In genomic region chr1:217205578-217205977, GRCh38 we compare ENCODE assay signal across 27 cellular contexts.
"Had no signal": no experiment of that assay in that cellular context is flagged by ENCODE, and none has a peak within 500 bp of the region (broad histone marks: within the 10 kb centered on the region; RNA-seq: fewer than 3 reads in every experiment).

No MANE protein-coding gene starts in this region.

- H3K4me1 ChIP-seq: stomach, suprapubic skin, testis, thyroid gland, tibial artery, tibial nerve, transverse colon, upper lobe of left lung, upper lobe of right lung, uterus, vagina had no signal

- H3K27ac ChIP-seq: stomach, suprapubic skin, testis, thoracic aorta, thyroid gland, tibial artery, tibial nerve, transverse colon, upper lobe of left lung, upper lobe of right lung, uterus, vagina had no signal

- H3K4me3 ChIP-seq: stomach, suprapubic skin, testis, thoracic aorta, thyroid gland, tibial artery, tibial nerve, transverse colon, upper lobe of left lung, upper lobe of right lung, uterus, vagina had no signal

- H3K9me3 ChIP-seq: testis, thoracic aorta, thyroid gland, upper lobe of right lung, uterus, vagina had no signal

- FAIRE-seq: urothelium cell line had no signal

- H3K36me3 ChIP-seq: stomach, suprapubic skin, thoracic aorta, thyroid gland, tibial artery, tibial nerve, transverse colon, upper lobe of left lung, upper lobe of right lung, uterus, vagina had no signal

- DNase-seq: stimulated activated CD4-positive, alpha-beta T cell treated with anti-CD3 and anti-CD28 coated beads, Interleukin-2, amount 100 ng/mL, for 48 hours; stimulated activated CD4-positive, alpha-beta T cell treated with anti-CD3 and anti-CD28 coated beads, Interleukin-4, amount 100 ng/mL, for 1 hour; stimulated activated CD4-positive, alpha-beta T cell treated with anti-CD3 and anti-CD28 coated beads, Interleukin-4, amount 100 ng/mL, for 24 hours; stimulated activated CD4-positive, alpha-beta T cell treated with anti-CD3 and anti-CD28 coated beads, Interleukin-4, amount 100 ng/mL, for 4 hours; stimulated activated CD8-positive, alpha-beta memory T cell treated with anti-CD3 and anti-CD28 coated beads, Interleukin-4, amount 100 ng/mL, for 48 hours; stimulated activated naive B cell treated with anti-CD40 and anti-IgM and Interleukin-4, amounts not matched to agents 10 μg/mL and 1 μg/mL and 100 μg/mL, for 72 hours; stimulated activated naive CD4-positive, alpha-beta T cell; stimulated activated naive CD4-positive, alpha-beta T cell treated with Interleukin-2 at 50 U/mL for 16 hours; stimulated activated naive CD8-positive, alpha-beta T cell treated with anti-CD3 and anti-CD28 coated beads, Interleukin-15, amount 100 ng/mL, for 72 hours; stimulated activated naive CD8-positive, alpha-beta T cell treated with anti-CD3 and anti-CD28 coated beads, Interleukin-15, Interleukin-2, amounts not matched to agents 100 U/mL and 50 U/mL, for 24 hours; stomach; substantia nigra; testis; thyroid gland; tibial artery; transverse colon; trophoblast cell; upper lobe of left lung; upper lobe of right lung; uterus had no signal

- ATAC-seq: stimulated activated effector memory CD8-positive, alpha-beta T cell treated with anti-CD3 and anti-CD28 coated beads, Interleukin-12 subunit alpha, Interleukin-12 subunit beta, amount 100 ng/mL, for 72 hours; stimulated activated memory B cell treated with anti-CD40 and anti-IgM and Interleukin-4, amounts not matched to agents 10 μg/mL and 1 μg/mL and 100 μg/mL, for 72 hours; stimulated activated naive B cell treated with anti-CD40 and anti-IgM and Interleukin-4, amounts not matched to agents 10 μg/mL and 1 μg/mL and 100 μg/mL, for 72 hours; stimulated activated naive CD8-positive, alpha-beta T cell treated with anti-CD3 and anti-CD28 coated beads, Interleukin-15, amount 100 ng/mL, for 72 hours; stimulated activated naive CD8-positive, alpha-beta T cell treated with anti-CD3 and anti-CD28 coated beads, Interleukin-15, Interleukin-2, amounts not matched to agents 100 U/mL and 50 U/mL, for 24 hours; upper lobe of right lung had no signal

- H3K27me3 ChIP-seq: stomach, suprapubic skin, testis, thyroid gland, tibial artery, tibial nerve, transverse colon, upper lobe of left lung, upper lobe of right lung, uterus, vagina had no signal
